8 cellular contexts compared by ENCODE assay signal in the genomic region with DNA sequence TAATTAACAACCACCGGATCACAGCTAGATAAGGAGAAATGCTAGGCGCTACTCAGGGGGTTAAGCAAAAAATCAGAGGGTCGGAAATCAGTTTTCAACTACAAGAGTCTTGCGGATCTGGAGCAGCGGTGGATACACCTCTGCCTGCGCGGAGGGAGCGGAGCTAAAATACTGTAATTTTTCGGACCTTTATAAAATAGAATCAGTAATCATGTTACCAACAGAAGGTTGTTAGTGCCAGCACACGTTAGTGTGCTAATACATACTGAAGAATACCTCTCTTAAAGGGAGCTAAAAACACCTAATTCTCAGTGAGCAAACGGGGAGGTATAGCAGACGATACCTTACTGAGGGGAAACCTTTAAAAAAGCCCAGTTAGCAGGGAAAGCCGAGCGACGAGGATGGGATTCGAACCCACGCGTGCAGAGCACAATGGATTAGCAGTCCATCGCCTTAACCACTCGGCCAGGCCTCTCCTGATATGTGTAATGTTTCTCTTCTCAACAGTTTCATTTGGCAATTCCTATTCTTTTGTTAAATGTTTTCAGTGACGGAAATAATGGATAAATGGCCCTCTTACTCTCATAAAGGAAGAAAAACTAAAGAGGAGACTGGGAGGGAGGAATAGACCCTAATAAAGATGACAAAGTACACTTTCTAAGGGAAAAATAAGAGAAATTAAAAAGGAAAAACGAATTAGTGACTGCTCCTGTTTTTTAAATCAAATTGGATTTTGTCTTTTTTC. TPM values are rescaled to one million over a fixed set of nuclear protein-coding genes. Genes with fewer than 3 reads are reported as not detected.
DNase-seq lines count a peak whose midpoint lies in the region; ATAC-seq and TF ChIP-seq lines count a peak whose summit lies in the region.

No MANE protein-coding gene starts in this region.

- H3K27ac Mint-ChIP-seq in T-helper 1 cell treated with Interleukin-12 subunit alpha and Interleukin-12 subunit beta and Interleukin-4 antibody, amounts not matched to agents 30 μg/mL and 1 μg/mL, for 36 hours: peak overlapping the region; percentile 93
- peak overlapping the region; percentile 78 to 96 (median 82) for H3K27ac Mint-ChIP-seq in brain

- H3K36me3 ChIP-seq in skeletal muscle tissue (ENCODE audit: control insufficient read depth in 3 of 3, insufficient read depth in 3 of 3, low read length in 3 of 3): no peaks in the 10 kb centered on the region

- no peaks in the 10 kb centered on the region for H3K27me3 Mint-ChIP-seq in T-helper 1 cell treated with Interleukin-12 subunit alpha and Interleukin-12 subunit beta and Interleukin-4 antibody, amounts not matched to agents 30 μg/mL and 1 μg/mL, for 36 hours (ENCODE audit: low read depth)
- H3K27me3 Mint-ChIP-seq in brain: peaks cover 9% of the 10 kb centered on the region

- H3K4me1 ChIP-seq in skeletal muscle tissue (ENCODE audit: control insufficient read depth in 3 of 3, insufficient read depth in 3 of 3, low read length in 3 of 3): peaks cover 0 to 4% (median 0%) of the 10 kb centered on the region in 3 donors

- H3K9ac ChIP-seq in skeletal muscle tissue (ENCODE audit: low read depth in 1 of 3, low read length in 3 of 3): peak overlapping the region in 2 of 3 donors; percentile 34 to 57

- no peak for TF ChIP-seq CTCF in brain (conservative IDR thresholded peaks at IDR 0.05)
- no peak for TF ChIP-seq CTCF in GM13977 (IDR thresholded peaks at IDR 0.05; ENCODE audit: extremely low read depth, insufficient read depth, missing control alignments)

- peaks cover 42% of the 10 kb centered on the region for H3K4me1 Mint-ChIP-seq in T-helper 1 cell treated with Interleukin-12 subunit alpha and Interleukin-12 subunit beta and Interleukin-4 antibody, amounts not matched to agents 30 μg/mL and 1 μg/mL, for 36 hours (ENCODE audit: low read depth)
- peaks cover 24% of the 10 kb centered on the region for H3K4me1 Mint-ChIP-seq in brain

- H3K9me3 ChIP-seq in iPS-18c (ENCODE audit: control insufficient read depth, insufficient read depth, low read length) (no peaks in the 10 kb centered on the region), skeletal muscle tissue (ENCODE audit: control insufficient read depth in 3 of 3, low read length in 3 of 3) (no peaks in the 10 kb centered on the region)

- in situ Hi-C loops in GM13977 (cut with MboI; ENCODE audit: low pct_unique_long_range_greater_than_20kb, low sequenced_read_pairs, unreplicated experiment): no loop called here

- no peaks in the 10 kb centered on the region for H3K27me3 ChIP-seq in skeletal muscle tissue (ENCODE audit: control insufficient read depth in 3 of 3, insufficient read depth in 3 of 3, low read length in 3 of 3)

- peak overlapping the region; percentile 58 for H3K4me3 ChIP-seq in iPS-18c (ENCODE audit: insufficient read depth, low read depth, low read length)
- peak overlapping the region; percentile 23 to 70 (median 46) for H3K4me3 ChIP-seq in skeletal muscle tissue (ENCODE audit: low read length in 3 of 3)

- peak overlapping the region; percentile 72 for H3K27ac ChIP-seq in skeletal muscle tissue (ENCODE audit: low read depth, low read length)

- H3K9me3 Mint-ChIP-seq in T-helper 1 cell treated with Interleukin-12 subunit alpha and Interleukin-12 subunit beta and Interleukin-4 antibody, amounts not matched to agents 30 μg/mL and 1 μg/mL, for 36 hours: no peaks in the 10 kb centered on the region
- H3K9me3 Mint-ChIP-seq in brain: peaks cover 0 to 9% (median 0%) of the 10 kb centered on the region in 5 experiments

- H3K4me3 Mint-ChIP-seq in T-helper 1 cell treated with Interleukin-12 subunit alpha and Interleukin-12 subunit beta and Interleukin-4 antibody, amounts not matched to agents 30 μg/mL and 1 μg/mL, for 36 hours: peak overlapping the region; percentile 86
- peak overlapping the region; percentile 82 to 90 (median 89) for H3K4me3 Mint-ChIP-seq in brain

- H3K36me3 Mint-ChIP-seq in T-helper 1 cell treated with Interleukin-12 subunit alpha and Interleukin-12 subunit beta and Interleukin-4 antibody, amounts not matched to agents 30 μg/mL and 1 μg/mL, for 36 hours (ENCODE audit: low read depth): no peaks in the 10 kb centered on the region
- H3K36me3 Mint-ChIP-seq in brain: no peaks in the 10 kb centered on the region

- peak; percentile 41 for ATAC-seq in HG03354 (IDR thresholded peaks at IDR 0.05; ENCODE audit: poor library complexity, severe bottlenecking, unreplicated experiment)

- DNase-seq in GM04503 (ENCODE audit: low read depth): peak; percentile 64
- no peak for DNase-seq in GM13977 (ENCODE audit: low spot score)
- DNase-seq in epidermal melanocyte (ENCODE audit: insufficient read length, low spot score): no peak

RNA-seq across cellular contexts. Expression of a gene that starts 59.7 kb away (rescaled TPM):
- polyA plus RNA-seq in brain (ENCODE audit: insufficient read depth, low read depth, low replicate concordance): 4.1 TPM
- 11.0 TPM for total RNA-seq in skeletal muscle tissue
